In the genomic region with DNA sequence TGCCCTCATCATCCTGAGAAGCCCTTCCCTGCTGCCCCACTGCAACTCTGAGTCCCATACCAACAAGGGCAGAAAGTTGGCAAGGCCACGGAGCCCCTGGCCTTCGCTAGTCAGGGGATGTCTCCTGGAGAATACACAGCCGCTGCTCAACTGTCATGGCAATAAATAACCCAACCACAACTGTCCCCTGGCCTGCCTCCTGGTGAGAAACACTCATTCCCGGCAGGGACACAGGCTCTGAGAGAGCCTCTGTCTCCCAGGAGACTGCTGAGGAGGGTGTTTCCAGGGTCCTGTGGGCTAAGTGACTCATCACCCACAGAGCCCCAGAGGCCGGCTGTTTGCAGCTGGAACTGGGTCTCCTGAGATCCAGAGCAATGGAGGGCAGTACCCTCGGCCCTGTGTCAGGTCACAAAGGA, we compare ENCODE assay signal across 8 cellular contexts.
DNase-seq lines count a peak whose midpoint lies in the region; ATAC-seq and TF ChIP-seq lines count a peak whose summit lies in the region.

No MANE protein-coding gene starts in this region.

- H2BK5ac ChIP-seq in IMR-90 (ENCODE audit: low read depth, low read length, poor library complexity, severe bottlenecking), result no peak overlapping the region

- no peak overlapping the region for H3K27ac ChIP-seq in IMR-90 (ENCODE audit: insufficient read depth, low read length)

- no peak overlapping the region for H2BK20ac ChIP-seq in IMR-90 (ENCODE audit: low read depth, low read length)

- CTCF ChIA-PET in IMR-90 (lab: Yijun Ruan, JAX), result no interaction called here

- H4K91ac ChIP-seq in IMR-90 (ENCODE audit: insufficient read depth, low read depth, low read length), result no peak overlapping the region

- H3K23ac ChIP-seq in IMR-90 (ENCODE audit: low read depth, low read length), result no peak overlapping the region

- H3K9me1 ChIP-seq in IMR-90 (ENCODE audit: insufficient read depth, low read length), result peaks cover 10% of the 10 kb centered on the region

- in situ Hi-C loops in IMR-90 (cut with MboI; ENCODE audit: low sequenced_read_pairs), result no loop called here

- no peak overlapping the region for H2AK9ac ChIP-seq in IMR-90 (replicated peaks; ENCODE audit: low read depth, low read length, poor library complexity)

- no peak overlapping the region for H3K9ac ChIP-seq in IMR-90 (ENCODE audit: low read depth, low read length)

- no peak for TF ChIP-seq CTCF in IMR-90 (conservative IDR thresholded peaks at IDR 0.05; ENCODE audit: low read depth, low read length)
- TF ChIP-seq CTCF in foreskin fibroblast (IDR thresholded peaks at IDR 0.05; ENCODE audit: low read depth, low read length), result no peak

- no peak overlapping the region for H3K18ac ChIP-seq in IMR-90 (ENCODE audit: low read depth, low read length)

- TF ChIP-seq RAD21 in IMR-90 (IDR thresholded peaks at IDR 0.05; ENCODE audit: low read length), result no peak

- no peak overlapping the region for H4K8ac ChIP-seq in IMR-90 (ENCODE audit: low read depth in 2 of 2, low read length in 2 of 2)

- no peak overlapping the region for H3K4me3 ChIP-seq in IMR-90 (ENCODE audit: insufficient read depth, low read depth, low read length)
- H3K4me3 ChIP-seq in foreskin fibroblast (ENCODE audit: low read depth in 1 of 2, low read length in 2 of 2), result no peak overlapping the region

- H3K4me2 ChIP-seq in IMR-90 (ENCODE audit: low read depth, low read length), result peak overlapping the region; percentile 19

- TF ChIP-seq POLR2A in IMR-90 (IDR thresholded peaks at IDR 0.05; ENCODE audit: low read depth, low read length), result no peak

- no peak overlapping the region for H2BK15ac ChIP-seq in IMR-90 (ENCODE audit: low read depth, low read length)

- no CpG with 5 or more reads among the region's 6 CpGs for WGBS in IMR-90 (ENCODE audit: extremely low coverage in 2 of 2, insufficient read length in 1 of 2), 2 experiments

- intact Hi-C loops in IMR-90 (cut with micrococcal nuclease), result no loop called here

- peak; percentile 84 for ATAC-seq in GM21619 (IDR thresholded peaks at IDR 0.05; ENCODE audit: unreplicated experiment)
- peak; percentile 88 for ATAC-seq in IMR-90 (ENCODE audit: low read depth)

- no peak overlapping the region for H3K14ac ChIP-seq in IMR-90 (replicated peaks; ENCODE audit: low read depth, low read length)

- H3K4me1 ChIP-seq in IMR-90 (ENCODE audit: control insufficient read depth, insufficient read depth, low read length), result peaks cover 9% of the 10 kb centered on the region; the same call in 1 of the 2 replicates

- H2AK5ac ChIP-seq in IMR-90 (ENCODE audit: low read depth, low read length), result no peak overlapping the region

- H3K4ac ChIP-seq in IMR-90 (ENCODE audit: low read depth, low read length), result 0 out of 2 replicates have a peak overlapping the region, but pooled peaks have one; percentile 12

- BruUV-seq in IMR-90 (replicated peaks; lab: Mats Ljungman, UMichigan), result no TSS peak

- H3K9me3 ChIP-seq in IMR-90 (ENCODE audit: control insufficient read depth, insufficient read depth, low read length), result no peaks in the 10 kb centered on the region

- no peak overlapping the region for H2AFZ ChIP-seq in IMR-90 (replicated peaks; ENCODE audit: low read length, poor library complexity)

- no peak overlapping the region for H3K56ac ChIP-seq in IMR-90 (ENCODE audit: extremely low read depth, insufficient read depth, low read length)

- H4K5ac ChIP-seq in IMR-90 (ENCODE audit: low read depth, low read length), result no peak overlapping the region

- H3K27me3 ChIP-seq in IMR-90 (ENCODE audit: control insufficient read depth, insufficient read depth, low read length), result peaks cover 3% of the 10 kb centered on the region; the same call in 1 of the 2 replicates

- H2BK120ac ChIP-seq in IMR-90 (ENCODE audit: low read depth, low read length), result peak overlapping the region; percentile 37; the same call in 1 of the 2 replicates

- dilution Hi-C loops in IMR-90 (cut with HindIII; ENCODE audit: low sequenced_read_pairs, unreplicated experiment), result no loop called here

- DNase-seq in EL (peak; percentile 93), IMR-90 (peak; percentile 79), foreskin fibroblast (peak; percentile 43 to 44), SKM-1 treated with dmso at 0.1 percent for 144 hours (lab: John Stamatoyannopoulos, UW; ENCODE audit: unreplicated experiment) (no peak), inferior parietal cortex (ENCODE audit: extremely low spot score) (no peak), D341Med (ENCODE audit: low spot score) (no peak), NCI-H524 treated with DMSO at 0.1 percent for 48 hours (lab: John Stamatoyannopoulos, UW) (no peak)

- no peaks in the 10 kb centered on the region for H3K79me1 ChIP-seq in IMR-90 (ENCODE audit: low read depth in 1 of 2, low read length in 2 of 2)

- no peaks in the 10 kb centered on the region for H3K36me3 ChIP-seq in IMR-90 (ENCODE audit: control insufficient read depth, insufficient read depth, low read length)

- H4K20me1 ChIP-seq in IMR-90 (ENCODE audit: insufficient read depth, low read length), result no peaks in the 10 kb centered on the region; the same call in 1 of the 2 replicates

- POLR2A ChIA-PET in IMR-90 (lab: Charles Lee; ENCODE audit: unreplicated experiment), result no interaction called here

TF ChIP-seq in IMR-90, 13 proteins besides CTCF, POLR2A, EP300 and RAD21:
- TF ChIP-seq SMC3 (IDR thresholded peaks at IDR 0.05; ENCODE audit: low read depth, low read length), result no peak
- no peak for TF ChIP-seq MAFK (IDR thresholded peaks at IDR 0.05; ENCODE audit: low read depth, low read length)
- TF ChIP-seq BHLHE40 (IDR thresholded peaks at IDR 0.05; ENCODE audit: low read depth, low read length), result peak; percentile 17; the same call in 1 of the 2 replicates
- no peak for TF ChIP-seq CEBPB (IDR thresholded peaks at IDR 0.05; ENCODE audit: low read depth, low read length)
- TF ChIP-seq, protein P1, sequence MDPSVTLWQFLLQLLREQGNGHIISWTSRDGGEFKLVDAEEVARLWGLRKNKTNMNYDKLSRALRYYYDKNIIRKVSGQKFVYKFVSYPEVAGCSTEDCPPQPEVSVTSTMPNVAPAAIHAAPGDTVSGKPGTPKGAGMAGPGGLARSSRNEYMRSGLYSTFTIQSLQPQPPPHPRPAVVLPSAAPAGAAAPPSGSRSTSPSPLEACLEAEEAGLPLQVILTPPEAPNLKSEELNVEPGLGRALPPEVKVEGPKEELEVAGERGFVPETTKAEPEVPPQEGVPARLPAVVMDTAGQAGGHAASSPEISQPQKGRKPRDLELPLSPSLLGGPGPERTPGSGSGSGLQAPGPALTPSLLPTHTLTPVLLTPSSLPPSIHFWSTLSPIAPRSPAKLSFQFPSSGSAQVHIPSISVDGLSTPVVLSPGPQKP (IDR thresholded peaks at IDR 0.05; ENCODE audit: borderline replicate concordance, low read depth, low read length), result no peak
- TF ChIP-seq MAZ (IDR thresholded peaks at IDR 0.05; ENCODE audit: borderline replicate concordance, low read depth, low read length), result no peak
- TF ChIP-seq FOS (IDR thresholded peaks at IDR 0.05; ENCODE audit: low read depth, low read length), result peak; percentile 62; the same call in 1 of the 2 replicates

Comparison
In these comparisons a context has a peak if more than half of its experiments do, and no peak if none do; other contexts are left out.
1. DNase-seq: peak in EL (single experiment), IMR-90 (single experiment) and foreskin fibroblast (2 of 2); none in SKM-1 treated with dmso at 0.1 percent for 144 hours (single experiment), inferior parietal cortex (single experiment), D341Med (single experiment) and NCI-H524 treated with DMSO at 0.1 percent for 48 hours (single experiment).